In genomic region chr18:50247562-50247961, GRCh38 we compare ENCODE assay signal across 37 cellular contexts. TPM values are rescaled to one million over a fixed set of nuclear protein-coding genes. Genes with fewer than 3 reads are reported as not detected.
DNase-seq lines count a peak whose midpoint lies in the region; ATAC-seq, FAIRE-seq and TF ChIP-seq lines count a peak whose summit lies in the region.
"Had no signal": no experiment of that assay in that cellular context is flagged by ENCODE, and none has a peak within 500 bp of the region (broad histone marks: within the 10 kb centered on the region; RNA-seq: fewer than 3 reads in every experiment).

No MANE protein-coding gene starts in this region.

- H3K4me2 ChIP-seq in HepG2 (ENCODE audit: low read depth, low read length) (no peak overlapping the region), H9 (ENCODE audit: insufficient read depth, insufficient read length, low read length) (no peak overlapping the region), mammary epithelial cell (ENCODE audit: insufficient read depth, low read depth, low read length) (no peak overlapping the region)
- H3K4me2 ChIP-seq: A549; BLaER1; BLaER1 treated with 17β-estradiol and CSF1 and Interleukin-3, amounts not matched to agents 10 nM and 100 nM had no signal

- H2BK120ac ChIP-seq in H9 (ENCODE audit: low read depth, low read length, poor library complexity, severe bottlenecking): no peak overlapping the region

- H3K4me1 ChIP-seq in liver (ENCODE audit: control insufficient read depth in 4 of 4, insufficient read depth in 4 of 4, low read length in 3 of 4) (no peaks in the 10 kb centered on the region), HepG2 (ENCODE audit: insufficient read depth, low read length) (no peaks in the 10 kb centered on the region), right lobe of liver (no peaks in the 10 kb centered on the region), small intestine (ENCODE audit: control insufficient read depth in 2 of 2, insufficient read depth in 1 of 2, low read depth in 1 of 2, low read length in 1 of 2) (no peaks in the 10 kb centered on the region), H9 (ENCODE audit: insufficient read depth, low read length) (no peaks in the 10 kb centered on the region; the same call in 1 of the 2 replicates), mammary epithelial cell (ENCODE audit: insufficient read depth, low read length) (no peaks in the 10 kb centered on the region)
- H3K4me1 ChIP-seq: A549; BE2C; BLaER1; BLaER1 treated with 17β-estradiol and CSF1 and Interleukin-3, amounts not matched to agents 10 nM and 100 nM; Caco-2 had no signal

- H4K91ac ChIP-seq in H9 (ENCODE audit: insufficient read length, low read depth, low read length): no peak overlapping the region

- H2BK12ac ChIP-seq in H9 (ENCODE audit: insufficient read length, low read depth, low read length): no peak overlapping the region

- H3K79me1 ChIP-seq in H9 (ENCODE audit: insufficient read depth, low read depth, low read length, poor library complexity, severe bottlenecking): no peaks in the 10 kb centered on the region

- H3K9ac ChIP-seq in liver (ENCODE audit: low read depth in 1 of 2, low read length in 2 of 2) (no peak overlapping the region), HepG2 (ENCODE audit: insufficient read depth, low read depth, low read length) (no peak overlapping the region), H9 (ENCODE audit: extremely low read depth, insufficient read length, low read length) (no peak overlapping the region), mammary epithelial cell (ENCODE audit: insufficient read depth, low read length) (no peak overlapping the region)
- H3K9ac ChIP-seq: BLaER1; BLaER1 treated with 17β-estradiol and CSF1 and Interleukin-3, amounts not matched to agents 10 nM and 100 nM had no signal

- in situ Hi-C loops in HepG2 (cut with HindIII; ENCODE audit: extremely low pct_ligation_motif_present, low pct_unique_long_range_greater_than_20kb) (no loop called here), mammary epithelial cell (cut with MboI; ENCODE audit: low sequenced_read_pairs in 2 of 2) (no loop called here)

- H2BK5ac ChIP-seq in H9 (ENCODE audit: insufficient read length, low read length): no peak overlapping the region

- POLR2A ChIA-PET in HepG2 (lab: Yijun Ruan, JAX): no interaction called here

- H3K79me2 ChIP-seq in HepG2 (ENCODE audit: insufficient read depth, low read length) (no peaks in the 10 kb centered on the region), H9 (ENCODE audit: insufficient read depth, low read length) (no peaks in the 10 kb centered on the region), mammary epithelial cell (ENCODE audit: insufficient read depth, low read length) (no peaks in the 10 kb centered on the region)

- TF ChIP-seq CTCF in liver (IDR thresholded peaks at IDR 0.05; ENCODE audit: low read depth, low read length, missing input control) (no peak), HepG2 (CRISPR knock-in tag; IDR thresholded peaks at IDR 0.05) (no peak), right lobe of liver (IDR thresholded peaks at IDR 0.05) (no peak), H9 (conservative IDR thresholded peaks at IDR 0.05) (no peak), mammary epithelial cell (conservative IDR thresholded peaks at IDR 0.05 in 1 of 2, IDR thresholded peaks at IDR 0.05 in 1 of 2; ENCODE audit: extremely low read depth in 1 of 2, insufficient read depth in 1 of 2, low read depth in 1 of 2, low read length in 2 of 2) (no peak)

- no peak overlapping the region for H2AFZ ChIP-seq in HepG2 (ENCODE audit: low read length)
- no peak overlapping the region for H2AFZ ChIP-seq in H9 (ENCODE audit: low read length)
- H2AFZ ChIP-seq in mammary epithelial cell (ENCODE audit: low read depth, low read length): no peak overlapping the region

- no peak overlapping the region for H3K14ac ChIP-seq in H9 (ENCODE audit: insufficient read depth, low read length)

- ATAC-seq in HepG2: no peak
- ATAC-seq in left lobe of liver: peak; percentile 29
- ATAC-seq in right lobe of liver: peak in 3 of 4 donors; percentile 20 to 60 (median 38)
- ATAC-seq: A549; CD8-positive, alpha-beta T cell had no signal

- no peak for TF ChIP-seq POLR2A in HepG2 (IDR thresholded peaks at IDR 0.05; ENCODE audit: insufficient read depth in 1 of 2, low read depth in 2 of 2, low read length in 2 of 2)
- TF ChIP-seq POLR2A in right lobe of liver (IDR thresholded peaks at IDR 0.05): no peak

- no peak overlapping the region for H3K4me3 Mint-ChIP-seq in H9
- H3K4me3 Mint-ChIP-seq: B cell; CD14-positive monocyte; CD4-positive, alpha-beta memory T cell; CD4-positive, alpha-beta T cell; CD4-positive, CD25-positive, alpha-beta regulatory T cell; CD8-positive, alpha-beta memory T cell; CD8-positive, alpha-beta T cell had no signal

- TF ChIP-seq RAD21 in liver (IDR thresholded peaks at IDR 0.05): no peak
- no peak for TF ChIP-seq RAD21 in HepG2 (CRISPR knock-in tag; IDR thresholded peaks at IDR 0.05)

- FAIRE-seq in HepG2 (lab: Jason Lieb, UNC) (no peak), small intestine (lab: Jason Lieb, UNC) (no peak)
- FAIRE-seq: A204.1, A549, D721Med had no signal

- H3K23ac ChIP-seq in H9 (ENCODE audit: insufficient read length, low read depth, low read length): no peak overlapping the region

- CTCF ChIA-PET in HepG2 (lab: Yijun Ruan, JAX; ENCODE audit: low intra/inter-chr PET ratio, low total read pairs): no interaction called here
- CTCF ChIA-PET in mammary epithelial cell (lab: Charles Lee; ENCODE audit: low non-redundant PET): no interaction called here

- H4K20me1 ChIP-seq in HepG2 (ENCODE audit: insufficient read depth, low read length) (no peaks in the 10 kb centered on the region), H9 (ENCODE audit: control insufficient read depth, insufficient read depth, insufficient read length) (no peaks in the 10 kb centered on the region), mammary epithelial cell (ENCODE audit: insufficient read depth, low read length) (no peaks in the 10 kb centered on the region)
- H4K20me1 ChIP-seq: BLaER1; BLaER1 treated with 17β-estradiol and CSF1 and Interleukin-3, amounts not matched to agents 10 nM and 100 nM had no signal

- H2AK5ac ChIP-seq in H9 (ENCODE audit: insufficient read length, low read length): no peak overlapping the region

- no TSS peak for BruUV-seq in HepG2 (replicated peaks; lab: Mats Ljungman, UMichigan)
- no TSS peak for BruUV-seq in mammary epithelial cell (replicated peaks; lab: Mats Ljungman, UMichigan)

- no peak overlapping the region for H3K4ac ChIP-seq in H9 (ENCODE audit: low read depth, low read length)

- H3K27ac ChIP-seq in liver (ENCODE audit: low read depth in 1 of 2, low read length in 2 of 2): no peak overlapping the region
- H3K27ac ChIP-seq in HepG2 (ENCODE audit: extremely low read length, insufficient read depth, low read length): no peak overlapping the region
- H3K27ac ChIP-seq in right lobe of liver: no peak overlapping the region
- H3K27ac ChIP-seq in small intestine (ENCODE audit: low read depth in 1 of 2, low read length in 1 of 2): no peak overlapping the region
- H3K27ac ChIP-seq in H9 (ENCODE audit: insufficient read length, low read depth, low read length): no peak overlapping the region
- no peak overlapping the region for H3K27ac ChIP-seq in mammary epithelial cell (ENCODE audit: insufficient read depth, low read depth, low read length)
- H3K27ac ChIP-seq: 22Rv1; A549; BLaER1; BLaER1 treated with 17β-estradiol and CSF1 and Interleukin-3, amounts not matched to agents 10 nM and 100 nM; C4-2B had no signal

- no peak overlapping the region for H3K56ac ChIP-seq in H9 (ENCODE audit: insufficient read length, low read depth, low read length)

- TF ChIP-seq EP300 in HepG2 (IDR thresholded peaks at IDR 0.05; ENCODE audit: low read depth in 2 of 2, low read length in 2 of 2): no peak
- TF ChIP-seq EP300 in HepG2 (CRISPR knock-in tag; IDR thresholded peaks at IDR 0.05; ENCODE audit: borderline replicate concordance): no peak

- H3K23me2 ChIP-seq in H9 (ENCODE audit: insufficient read length, low read depth, low read length, poor library complexity, severe bottlenecking): no peaks in the 10 kb centered on the region

- no peak overlapping the region for H3T11ph ChIP-seq in H9 (ENCODE audit: low read length)

- no peak overlapping the region for H4K5ac ChIP-seq in H9 (ENCODE audit: insufficient read length, low read depth, low read length)

- H3K27me3 Mint-ChIP-seq in H9 (ENCODE audit: low read depth): no peaks in the 10 kb centered on the region; the same call in 1 of the 2 replicates

- H3K36me3 Mint-ChIP-seq in H9 (ENCODE audit: insufficient read depth in 1 of 3, low read depth in 3 of 3): peaks cover 0 to 7% (median 2%) of the 10 kb centered on the region in 3 experiments; a peak in 3 of 7 replicates
- H3K36me3 Mint-ChIP-seq: CD14-positive monocyte; CD4-positive, alpha-beta memory T cell; CD8-positive, alpha-beta T cell had no signal

- peaks cover 13% of the 10 kb centered on the region in 2 experiments for H3K9me3 Mint-ChIP-seq in H9

- no peaks in the 10 kb centered on the region for H3K36me3 ChIP-seq in liver (ENCODE audit: control insufficient read depth in 4 of 4, insufficient read depth in 3 of 4, low read depth in 1 of 4, low read length in 3 of 4)
- no peaks in the 10 kb centered on the region for H3K36me3 ChIP-seq in HepG2 (replicated peaks in 1 of 2; ENCODE audit: control insufficient read depth in 1 of 2, insufficient read depth in 2 of 2, low read length in 2 of 2)
- H3K36me3 ChIP-seq in right lobe of liver: no peaks in the 10 kb centered on the region
- H3K36me3 ChIP-seq in small intestine (ENCODE audit: control insufficient read depth in 2 of 2, insufficient read depth in 2 of 2, low read length in 2 of 2): no peaks in the 10 kb centered on the region
- no peaks in the 10 kb centered on the region for H3K36me3 ChIP-seq in mammary epithelial cell (ENCODE audit: insufficient read depth, low read length)
- H3K36me3 ChIP-seq: BE2C; BLaER1; BLaER1 treated with 17β-estradiol and CSF1 and Interleukin-3, amounts not matched to agents 10 nM and 100 nM had no signal

- no peak overlapping the region for H2BK20ac ChIP-seq in H9 (ENCODE audit: low read depth, low read length, poor library complexity, severe bottlenecking)

- H3K4me1 Mint-ChIP-seq in H9: peaks cover 5 to 10% of the 10 kb centered on the region in 2 experiments; a peak in 3 of 4 replicates
- H3K4me1 Mint-ChIP-seq: B cell; CD14-positive monocyte; CD8-positive, alpha-beta memory T cell had no signal

- H3K27me3 ChIP-seq in liver (ENCODE audit: control insufficient read depth in 4 of 4, insufficient read depth in 4 of 4, low read length in 3 of 4) (no peaks in the 10 kb centered on the region), HepG2 (ENCODE audit: control insufficient read depth in 1 of 2, insufficient read depth in 2 of 2, low read length in 2 of 2) (no peaks in the 10 kb centered on the region; a peak in 1 of 5 replicates), right lobe of liver (no peaks in the 10 kb centered on the region), small intestine (ENCODE audit: control insufficient read depth in 2 of 2, insufficient read depth in 2 of 2, low read length in 2 of 2) (no peaks in the 10 kb centered on the region), H9 (ENCODE audit: insufficient read depth, low read length) (no peaks in the 10 kb centered on the region), mammary epithelial cell (ENCODE audit: insufficient read depth, low read length) (no peaks in the 10 kb centered on the region)
- H3K27me3 ChIP-seq: BE2C; BLaER1; BLaER1 treated with 17β-estradiol and CSF1 and Interleukin-3, amounts not matched to agents 10 nM and 100 nM had no signal

- no peak overlapping the region for H3K4me3 ChIP-seq in liver (ENCODE audit: low read depth in 1 of 3, low read length in 3 of 3)
- no peak overlapping the region for H3K4me3 ChIP-seq in HepG2 (replicated peaks in 1 of 3; ENCODE audit: insufficient read depth in 1 of 3, low read depth in 2 of 3, low read length in 3 of 3)
- no peak overlapping the region for H3K4me3 ChIP-seq in right lobe of liver
- no peak overlapping the region for H3K4me3 ChIP-seq in small intestine (ENCODE audit: low read depth in 1 of 2, low read length in 2 of 2)
- H3K4me3 ChIP-seq in mammary epithelial cell (replicated peaks in 1 of 3; ENCODE audit: insufficient read depth in 1 of 3, low read depth in 2 of 3, low read length in 3 of 3): no peak overlapping the region
- H3K4me3 ChIP-seq: A549; BLaER1; BLaER1 treated with 17β-estradiol and CSF1 and Interleukin-3, amounts not matched to agents 10 nM and 100 nM had no signal

- H3K27ac Mint-ChIP-seq in H9: no peak overlapping the region
- H3K27ac Mint-ChIP-seq: B cell; CD14-positive monocyte; CD4-positive, alpha-beta memory T cell; CD4-positive, alpha-beta T cell; CD8-positive, alpha-beta memory T cell; CD8-positive, alpha-beta T cell had no signal

- no peak overlapping the region for H4K8ac ChIP-seq in H9 (replicated peaks; ENCODE audit: insufficient read length, low read depth, low read length)

- intact Hi-C loops in HepG2 (cut with micrococcal nuclease; ENCODE audit: unreplicated experiment): no loop called here
- intact Hi-C loops in right lobe of liver (cut with DNase I): no loop called here
- intact Hi-C loops in mammary epithelial cell (cut with micrococcal nuclease): no loop called here

- no peak for DNase-seq in HepG2 (ENCODE audit: low spot score)
- no peak for DNase-seq in left lobe of liver (ENCODE audit: low spot score)
- no peak for DNase-seq in right lobe of liver
- peak; percentile 31 for DNase-seq in small intestine
- no peak for DNase-seq in H9
- no peak for DNase-seq in ecto neural progenitor cell (ENCODE audit: low spot score)
- DNase-seq in mammary epithelial cell: no peak
- DNase-seq: 8988T; ACHN; AML-193; BE2C; C1 segment of cervical spinal cord; Caco-2; Calu3; CD4-positive, alpha-beta memory T cell; CD4-positive, alpha-beta T cell; CD4-positive, CD25-positive, alpha-beta regulatory T cell; CD8-positive, alpha-beta memory T cell; CD8-positive, alpha-beta T cell; COR-L47; DMS 273 treated with DMSO at 0.1 percent for 48 hours; DMS153; DMS53; DMS79; DMS79 treated with DMSO at 0.1 percent for 48 hours; DND-41; EL had no signal

- H3K18ac ChIP-seq in H9 (ENCODE audit: insufficient read length, low read depth, low read length): no peak overlapping the region

- H3K9me3 ChIP-seq in liver (ENCODE audit: control insufficient read depth in 4 of 4, low read length in 3 of 4) (no peaks in the 10 kb centered on the region), HepG2 (ENCODE audit: low read length) (no peaks in the 10 kb centered on the region), right lobe of liver (no peaks in the 10 kb centered on the region), small intestine (ENCODE audit: control insufficient read depth, low read depth) (no peaks in the 10 kb centered on the region), H9 (ENCODE audit: control insufficient read depth, low read depth, low read length) (no peaks in the 10 kb centered on the region), mammary epithelial cell (replicated peaks; ENCODE audit: insufficient read depth, low read length) (no peaks in the 10 kb centered on the region)
- H3K9me3 ChIP-seq: A549, BE2C, Caco-2 had no signal

- dilution Hi-C loops in mammary epithelial cell (cut with HindIII; ENCODE audit: low sequenced_read_pairs): no loop called here

- H2BK15ac ChIP-seq in H9 (ENCODE audit: low read depth, low read length): no peak overlapping the region

RNA-seq across cellular contexts. Expression of gene CFAP53, which starts 18.7 kb away (rescaled TPM):
- total RNA-seq in liver (under 1 TPM; 0.08 to 0.09 TPM), HepG2 (2016; rRNA removed; fragmentation: Illumina TruSeq; extraction: Trizol) (0.07 TPM in 1 of 2 replicates, not detected in the other), left lobe of liver (0.25 TPM), right lobe of liver (under 1 TPM in 3 of 6 experiments, not detected in 3; 0.13 to 0.17 (median 0.14) TPM), H9 (2021) (0.15 and 0.22 TPM in 2 replicates), mammary epithelial cell (1 to 10 TPM in 1 of 2 donors, under 1 TPM in 1; 0.67 to 1.7 TPM)
- polyA plus RNA-seq in liver (under 1 TPM; 0.05 to 0.14 TPM), HepG2 (2011; rRNA removed) (0.05 TPM in 2 replicates), small intestine (under 1 TPM in 2 of 3 donors, not detected in 1; 0.28 to 0.67 TPM), mammary epithelial cell (0.29 TPM)
- total RNA-seq in HepG2 (2016; cell fraction: cytosol; rRNA removed; fragmentation: Illumina TruSeq; extraction: Trizol; ENCODE audit: low read depth): 0.09 TPM in 1 of 2 replicates, not detected in the other
- 0.09 and 0.13 TPM in 2 replicates for total RNA-seq in HepG2 (2016; cell fraction: insoluble cytoplasmic fraction; rRNA removed; fragmentation: Illumina TruSeq; extraction: Trizol)
- not detected in 2 replicates for total RNA-seq in HepG2 (2016; cell fraction: membrane; rRNA removed; fragmentation: Illumina TruSeq; extraction: Trizol)
- total RNA-seq in HepG2 (2016; cell fraction: nucleus; rRNA removed; fragmentation: Illumina TruSeq; extraction: Trizol): 0.28 TPM in 1 of 2 replicates, not detected in the other
- 0.03 and 0.04 TPM in 2 replicates for polyA plus RNA-seq in HepG2 (2011; cell fraction: cytosol; rRNA removed)
- polyA plus RNA-seq in HepG2 (2011; cell fraction: nucleus; rRNA removed): 0.07 TPM in 1 of 2 replicates, not detected in the other
- polyA plus RNA-seq in HepG2 (2012): 0.07 and 0.11 TPM in 2 replicates
- 0.09 and 0.11 TPM in 2 replicates for polyA plus RNA-seq in HepG2 (2016; cell fraction: cytosol; fragmentation: Illumina TruSeq; extraction: Trizol; ENCODE audit: low read depth)
- polyA plus RNA-seq in HepG2 (2016; cell fraction: insoluble cytoplasmic fraction; fragmentation: Illumina TruSeq; extraction: Trizol; ENCODE audit: low read depth): not detected in 2 replicates
- not detected in 2 replicates for polyA plus RNA-seq in HepG2 (2016; cell fraction: membrane; fragmentation: Illumina TruSeq; extraction: Trizol; ENCODE audit: low read depth)
- not detected in 2 replicates for polyA plus RNA-seq in HepG2 (2016; cell fraction: nucleus; fragmentation: Illumina TruSeq; extraction: Trizol; ENCODE audit: insufficient read depth, low read depth)
- 0.12 TPM in 1 of 2 replicates, not detected in the other for polyA minus RNA-seq in HepG2 (2011; rRNA and poly(A)+ RNA removed; ENCODE audit: low replicate concordance)
- polyA minus RNA-seq in HepG2 (2011; cell fraction: cytosol; rRNA and poly(A)+ RNA removed): not detected in 2 replicates
- polyA minus RNA-seq in HepG2 (2011; cell fraction: nucleus; rRNA and poly(A)+ RNA removed): 0.52 TPM in 1 of 2 replicates, not detected in the other
- not detected for polyA minus RNA-seq in mammary epithelial cell
- total RNA-seq: Caco-2 had no signal
- polyA plus RNA-seq: CD8-positive, alpha-beta memory T cell had no signal

RNA-seq across cellular contexts. Expression of gene MBD1, which starts 33.8 kb away (rescaled TPM):
- 10 to 100 TPM; 31.4 to 45.8 TPM for total RNA-seq in liver
- 10 to 100 TPM; 13.9 to 22.1 TPM for polyA plus RNA-seq in liver
- total RNA-seq in HepG2 (2016; rRNA removed; fragmentation: Illumina TruSeq; extraction: Trizol): 15.2 and 25.5 TPM in 2 replicates
- total RNA-seq in HepG2 (2016; cell fraction: cytosol; rRNA removed; fragmentation: Illumina TruSeq; extraction: Trizol; ENCODE audit: low read depth): 5.6 and 7.6 TPM in 2 replicates
- total RNA-seq in HepG2 (2016; cell fraction: insoluble cytoplasmic fraction; rRNA removed; fragmentation: Illumina TruSeq; extraction: Trizol): 13.1 and 25.2 TPM in 2 replicates
- total RNA-seq in HepG2 (2016; cell fraction: membrane; rRNA removed; fragmentation: Illumina TruSeq; extraction: Trizol): 13.7 and 14.8 TPM in 2 replicates
- 34.3 TPM in 2 replicates for total RNA-seq in HepG2 (2016; cell fraction: nucleus; rRNA removed; fragmentation: Illumina TruSeq; extraction: Trizol)
- polyA plus RNA-seq in HepG2 (2011; rRNA removed): 28.6 and 31.3 TPM in 2 replicates
- polyA plus RNA-seq in HepG2 (2011; cell fraction: cytosol; rRNA removed): 16.1 and 23.4 TPM in 2 replicates
- 145 and 153 TPM in 2 replicates for polyA plus RNA-seq in HepG2 (2011; cell fraction: nucleus; rRNA removed)
- polyA plus RNA-seq in HepG2 (2012): 15.5 and 18.8 TPM in 2 replicates
- polyA plus RNA-seq in HepG2 (2016; cell fraction: cytosol; fragmentation: Illumina TruSeq; extraction: Trizol; ENCODE audit: low read depth): 4.3 and 4.6 TPM in 2 replicates
- polyA plus RNA-seq in HepG2 (2016; cell fraction: insoluble cytoplasmic fraction; fragmentation: Illumina TruSeq; extraction: Trizol; ENCODE audit: low read depth): 15.4 and 19.3 TPM in 2 replicates
- 8.7 and 8.9 TPM in 2 replicates for polyA plus RNA-seq in HepG2 (2016; cell fraction: membrane; fragmentation: Illumina TruSeq; extraction: Trizol; ENCODE audit: low read depth)
- polyA plus RNA-seq in HepG2 (2016; cell fraction: nucleus; fragmentation: Illumina TruSeq; extraction: Trizol; ENCODE audit: insufficient read depth, low read depth): 54.5 and 56.4 TPM in 2 replicates
- polyA minus RNA-seq in HepG2 (2011; rRNA and poly(A)+ RNA removed; ENCODE audit: low replicate concordance): 45.6 and 63.7 TPM in 2 replicates
- polyA minus RNA-seq in HepG2 (2011; cell fraction: cytosol; rRNA and poly(A)+ RNA removed): 12.0 and 13.2 TPM in 2 replicates
- 56.3 and 64.5 TPM in 2 replicates for polyA minus RNA-seq in HepG2 (2011; cell fraction: nucleus; rRNA and poly(A)+ RNA removed)
- total RNA-seq in left lobe of liver: 33.6 TPM
- 10 to 100 TPM; 29.7 to 32.4 (median 30.7) TPM for total RNA-seq in right lobe of liver
- 10 to 100 TPM; 26.2 to 35.7 (median 31.3) TPM for polyA plus RNA-seq in small intestine
- total RNA-seq in H9 (2021): 57.2 and 58.1 TPM in 2 replicates
- total RNA-seq in mammary epithelial cell: 100 to 1,000 TPM; 102 to 196 TPM
- 83.4 TPM for polyA plus RNA-seq in mammary epithelial cell
- 81.4 TPM for polyA minus RNA-seq in mammary epithelial cell

RNA-seq across cellular contexts. Expression of gene CXXC1, which starts 39.9 kb away (rescaled TPM):
- 10 to 100 TPM; 33.5 to 38.4 TPM for total RNA-seq in liver
- polyA plus RNA-seq in liver: 10 to 100 TPM; 21.7 to 26.6 TPM
- 29.8 and 32.9 TPM in 2 replicates for total RNA-seq in HepG2 (2016; rRNA removed; fragmentation: Illumina TruSeq; extraction: Trizol)
- total RNA-seq in HepG2 (2016; cell fraction: cytosol; rRNA removed; fragmentation: Illumina TruSeq; extraction: Trizol; ENCODE audit: low read depth): 5.2 and 6.1 TPM in 2 replicates
- total RNA-seq in HepG2 (2016; cell fraction: insoluble cytoplasmic fraction; rRNA removed; fragmentation: Illumina TruSeq; extraction: Trizol): 27.2 and 40.8 TPM in 2 replicates
- total RNA-seq in HepG2 (2016; cell fraction: membrane; rRNA removed; fragmentation: Illumina TruSeq; extraction: Trizol): 16.4 and 17.8 TPM in 2 replicates
- total RNA-seq in HepG2 (2016; cell fraction: nucleus; rRNA removed; fragmentation: Illumina TruSeq; extraction: Trizol): 26.0 and 29.7 TPM in 2 replicates
- 39.0 and 39.8 TPM in 2 replicates for polyA plus RNA-seq in HepG2 (2011; rRNA removed)
- 29.5 and 48.9 TPM in 2 replicates for polyA plus RNA-seq in HepG2 (2011; cell fraction: cytosol; rRNA removed)
- polyA plus RNA-seq in HepG2 (2011; cell fraction: nucleus; rRNA removed): 324 and 455 TPM in 2 replicates
- 22.4 and 34.0 TPM in 2 replicates for polyA plus RNA-seq in HepG2 (2012)
- 4.1 and 5.9 TPM in 2 replicates for polyA plus RNA-seq in HepG2 (2016; cell fraction: cytosol; fragmentation: Illumina TruSeq; extraction: Trizol; ENCODE audit: low read depth)
- 25.7 and 37.2 TPM in 2 replicates for polyA plus RNA-seq in HepG2 (2016; cell fraction: insoluble cytoplasmic fraction; fragmentation: Illumina TruSeq; extraction: Trizol; ENCODE audit: low read depth)
- polyA plus RNA-seq in HepG2 (2016; cell fraction: membrane; fragmentation: Illumina TruSeq; extraction: Trizol; ENCODE audit: low read depth): 14.3 and 15.5 TPM in 2 replicates
- polyA plus RNA-seq in HepG2 (2016; cell fraction: nucleus; fragmentation: Illumina TruSeq; extraction: Trizol; ENCODE audit: insufficient read depth, low read depth): 119 and 130 TPM in 2 replicates
- 42.0 and 46.9 TPM in 2 replicates for polyA minus RNA-seq in HepG2 (2011; rRNA and poly(A)+ RNA removed; ENCODE audit: low replicate concordance)
- 8.7 and 10.1 TPM in 2 replicates for polyA minus RNA-seq in HepG2 (2011; cell fraction: cytosol; rRNA and poly(A)+ RNA removed)
- 27.0 and 29.1 TPM in 2 replicates for polyA minus RNA-seq in HepG2 (2011; cell fraction: nucleus; rRNA and poly(A)+ RNA removed)
- 35.1 TPM for total RNA-seq in left lobe of liver
- total RNA-seq in right lobe of liver: 10 to 100 TPM; 16.4 to 34.9 (median 26.1) TPM
- polyA plus RNA-seq in small intestine: 10 to 100 TPM; 65.7 to 93.9 (median 72.1) TPM
- total RNA-seq in H9 (2021): 95.9 and 96.3 TPM in 2 replicates
- total RNA-seq in mammary epithelial cell: 10 to 100 TPM; 27.7 to 78.2 TPM
- 67.3 TPM for polyA plus RNA-seq in mammary epithelial cell
- 25.7 TPM for polyA minus RNA-seq in mammary epithelial cell

RNA-seq across cellular contexts. Expression of gene MYO5B, which starts 52.6 kb away (rescaled TPM):
- total RNA-seq in liver: 10 to 100 TPM in 1 of 2 donors, 1 to 10 TPM in 1; 5.4 to 23.4 TPM
- 10 to 100 TPM; 10.3 to 12.4 TPM for polyA plus RNA-seq in liver
- total RNA-seq in HepG2 (2016; rRNA removed; fragmentation: Illumina TruSeq; extraction: Trizol): 24.0 and 34.9 TPM in 2 replicates
- 3.5 TPM in 2 replicates for total RNA-seq in HepG2 (2016; cell fraction: cytosol; rRNA removed; fragmentation: Illumina TruSeq; extraction: Trizol; ENCODE audit: low read depth)
- 22.2 and 31.0 TPM in 2 replicates for total RNA-seq in HepG2 (2016; cell fraction: insoluble cytoplasmic fraction; rRNA removed; fragmentation: Illumina TruSeq; extraction: Trizol)
- 9.8 and 11.9 TPM in 2 replicates for total RNA-seq in HepG2 (2016; cell fraction: membrane; rRNA removed; fragmentation: Illumina TruSeq; extraction: Trizol)
- total RNA-seq in HepG2 (2016; cell fraction: nucleus; rRNA removed; fragmentation: Illumina TruSeq; extraction: Trizol): 18.1 and 21.7 TPM in 2 replicates
- 12.4 and 13.1 TPM in 2 replicates for polyA plus RNA-seq in HepG2 (2011; rRNA removed)
- 10.8 and 12.5 TPM in 2 replicates for polyA plus RNA-seq in HepG2 (2011; cell fraction: cytosol; rRNA removed)
- 12.7 and 15.2 TPM in 2 replicates for polyA plus RNA-seq in HepG2 (2011; cell fraction: nucleus; rRNA removed)
- 9.7 and 12.2 TPM in 2 replicates for polyA plus RNA-seq in HepG2 (2012)
- 1.7 and 2.1 TPM in 2 replicates for polyA plus RNA-seq in HepG2 (2016; cell fraction: cytosol; fragmentation: Illumina TruSeq; extraction: Trizol; ENCODE audit: low read depth)
- 35.5 and 36.8 TPM in 2 replicates for polyA plus RNA-seq in HepG2 (2016; cell fraction: insoluble cytoplasmic fraction; fragmentation: Illumina TruSeq; extraction: Trizol; ENCODE audit: low read depth)
- polyA plus RNA-seq in HepG2 (2016; cell fraction: membrane; fragmentation: Illumina TruSeq; extraction: Trizol; ENCODE audit: low read depth): 6.1 and 8.8 TPM in 2 replicates
- 21.2 and 23.3 TPM in 2 replicates for polyA plus RNA-seq in HepG2 (2016; cell fraction: nucleus; fragmentation: Illumina TruSeq; extraction: Trizol; ENCODE audit: insufficient read depth, low read depth)
- polyA minus RNA-seq in HepG2 (2011; rRNA and poly(A)+ RNA removed; ENCODE audit: low replicate concordance): 24.8 and 28.9 TPM in 2 replicates
- polyA minus RNA-seq in HepG2 (2011; cell fraction: cytosol; rRNA and poly(A)+ RNA removed): 14.2 and 20.7 TPM in 2 replicates
- 9.4 and 16.2 TPM in 2 replicates for polyA minus RNA-seq in HepG2 (2011; cell fraction: nucleus; rRNA and poly(A)+ RNA removed)
- total RNA-seq in left lobe of liver: 16.1 TPM
- total RNA-seq in right lobe of liver: 10 to 100 TPM; 13.4 to 25.1 (median 16.6) TPM
- polyA plus RNA-seq in small intestine: 100 to 1,000 TPM in 2 of 3 donors, 10 to 100 TPM in 1; 45.0 to 185 (median 133) TPM
- 9.0 and 9.3 TPM in 2 replicates for total RNA-seq in H9 (2021)
- total RNA-seq in mammary epithelial cell: 10 to 100 TPM; 29.8 to 31.7 TPM
- 13.1 TPM for polyA plus RNA-seq in mammary epithelial cell
- 43.7 TPM for polyA minus RNA-seq in mammary epithelial cell
- total RNA-seq: CD4-positive, alpha-beta memory T cell; CD4-positive, alpha-beta T cell; CD4-positive, CD25-positive, alpha-beta regulatory T cell; CD8-positive, alpha-beta T cell had no signal
- polyA plus RNA-seq: CD14-positive monocyte; CD8-positive, alpha-beta memory T cell had no signal
